Comparison of ENCODE assay signal across 10 cellular contexts in the genomic region with DNA sequence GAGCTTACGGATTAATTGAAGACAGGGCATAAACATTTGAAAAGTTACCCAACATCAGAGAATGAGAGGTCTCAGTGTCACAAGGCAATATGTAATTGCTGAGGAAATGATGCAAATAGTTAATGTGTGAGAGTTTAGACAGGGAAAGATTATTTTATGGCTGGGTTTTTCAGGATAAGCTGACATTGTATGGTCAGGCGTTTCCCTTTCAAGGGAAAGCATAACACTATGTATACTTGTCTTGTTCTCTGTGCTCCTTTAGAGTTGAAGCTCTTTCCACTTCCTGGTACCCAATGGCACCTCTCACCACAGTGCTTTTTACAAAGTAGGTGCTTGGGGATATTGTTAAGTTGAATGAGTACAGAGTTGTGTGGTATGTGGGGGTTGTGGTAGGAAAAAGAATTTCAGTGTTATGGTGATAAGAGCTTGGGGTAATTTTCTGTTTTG. TPM values are rescaled to one million over a fixed set of nuclear protein-coding genes. Genes with fewer than 3 reads are reported as not detected.
DNase-seq lines count a peak whose midpoint lies in the region; ATAC-seq, FAIRE-seq and TF ChIP-seq lines count a peak whose summit lies in the region.
"Had no signal": no experiment of that assay in that cellular context is flagged by ENCODE, and none has a peak within 500 bp of the region (broad histone marks: within the 10 kb centered on the region; RNA-seq: fewer than 3 reads in every experiment).

No MANE protein-coding gene starts in this region.

- peak; percentile 64 to 68 for ATAC-seq in CD4-positive, CD25-positive, alpha-beta regulatory T cell (ENCODE audit: low read depth in 2 of 2)
- ATAC-seq in HG02885 (IDR thresholded peaks at IDR 0.05; ENCODE audit: poor library complexity, unreplicated experiment) = peak; percentile 42
- peak; percentile 78 to 82 for ATAC-seq in naive thymus-derived CD8-positive, alpha-beta T cell
- no peak for ATAC-seq in HG02938 (IDR thresholded peaks at IDR 0.05; ENCODE audit: unreplicated experiment)
- no peak for ATAC-seq in HG03039 (IDR thresholded peaks at IDR 0.05; ENCODE audit: unreplicated experiment)

- no peak for TF ChIP-seq CTCF in cardiac fibroblast (IDR thresholded peaks at IDR 0.05; ENCODE audit: low read depth, low read length)

- peak overlapping the region; percentile 62 for H3K4me3 ChIP-seq in CD4-positive, CD25-positive, alpha-beta regulatory T cell (ENCODE audit: low read depth, low read length)
- no peak overlapping the region for H3K4me3 ChIP-seq in cardiac fibroblast (replicated peaks in 1 of 2; ENCODE audit: low read depth in 2 of 2, low read length in 2 of 2)

- H3K36me3 ChIP-seq in CD4-positive, CD25-positive, alpha-beta regulatory T cell (ENCODE audit: control insufficient read depth, insufficient read depth, low read length) = peaks cover 2% of the 10 kb centered on the region

- H3K4me1 Mint-ChIP-seq in CD4-positive, CD25-positive, alpha-beta regulatory T cell = peaks cover 38 to 87% (median 77%) of the 10 kb centered on the region in 4 donors
- H3K4me1 Mint-ChIP-seq in naive thymus-derived CD8-positive, alpha-beta T cell = peaks cover 22 to 88% (median 70%) of the 10 kb centered on the region in 4 donors

- peaks cover 15% of the 10 kb centered on the region for H3K36me3 Mint-ChIP-seq in CD4-positive, CD25-positive, alpha-beta regulatory T cell
- H3K36me3 Mint-ChIP-seq in naive thymus-derived CD8-positive, alpha-beta T cell = peaks cover 3 to 16% (median 12%) of the 10 kb centered on the region in 3 donors

- H3K27ac ChIP-seq in CD4-positive, CD25-positive, alpha-beta regulatory T cell (ENCODE audit: insufficient read depth, low read length, poor library complexity, severe bottlenecking) = peak overlapping the region; percentile 64

- H3K4me1 ChIP-seq in CD4-positive, CD25-positive, alpha-beta regulatory T cell (ENCODE audit: control insufficient read depth, insufficient read depth, low read length, poor library complexity, severe bottlenecking) = peaks cover 43% of the 10 kb centered on the region

- H3K9me3 Mint-ChIP-seq in CD4-positive, CD25-positive, alpha-beta regulatory T cell = peaks cover 0 to 4% (median 0%) of the 10 kb centered on the region in 7 donors
- H3K9me3 Mint-ChIP-seq in naive thymus-derived CD8-positive, alpha-beta T cell = peaks cover 0 to 10% (median 0%) of the 10 kb centered on the region in 9 donors

- no peaks in the 10 kb centered on the region for H3K9me3 ChIP-seq in CD4-positive, CD25-positive, alpha-beta regulatory T cell (ENCODE audit: control insufficient read depth in 2 of 2, low read length in 2 of 2)

- peak in 2 of 3 donors; percentile 43 to 48 for DNase-seq in CD4-positive, CD25-positive, alpha-beta regulatory T cell
- DNase-seq in cardiac fibroblast (ENCODE audit: low read depth in 2 of 2) (peak; percentile 38 to 79), kidney tubule cell (ENCODE audit: low spot score) (no peak), urothelium cell line (ENCODE audit: low spot score) (no peak)
- DNase-seq in naive thymus-derived CD8-positive, alpha-beta T cell = peak in 4 of 10 donors; percentile 8 to 58 (median 48)
- DNase-seq: islet precursor cell, NCI-H524 had no signal

- no peak for FAIRE-seq in urothelium cell line (lab: Jason Lieb, UNC)

- peak overlapping the region; percentile 10 to 68 (median 52) for H3K4me3 Mint-ChIP-seq in CD4-positive, CD25-positive, alpha-beta regulatory T cell
- peak overlapping the region in 9 of 10 donors; percentile 16 to 74 (median 54) for H3K4me3 Mint-ChIP-seq in naive thymus-derived CD8-positive, alpha-beta T cell

- POLR2A ChIA-PET in naive thymus-derived CD8-positive, alpha-beta T cell (lab: Charles Lee) = interaction anchor here (1.1 to 1.3 kb wide), 2 partner anchors 15 to 20 kb away, joined by 3 to 4 read pairs; partner anchors contain the start of gene IQGAP1

- no peaks in the 10 kb centered on the region for H3K27me3 ChIP-seq in CD4-positive, CD25-positive, alpha-beta regulatory T cell (ENCODE audit: control insufficient read depth, insufficient read depth, low read length)

- H3K27ac Mint-ChIP-seq in CD4-positive, CD25-positive, alpha-beta regulatory T cell = peak overlapping the region; percentile 40 to 68 (median 45)
- peak overlapping the region; percentile 24 to 84 (median 71) for H3K27ac Mint-ChIP-seq in naive thymus-derived CD8-positive, alpha-beta T cell

- H3K27me3 Mint-ChIP-seq in CD4-positive, CD25-positive, alpha-beta regulatory T cell = no peaks in the 10 kb centered on the region
- H3K27me3 Mint-ChIP-seq in naive thymus-derived CD8-positive, alpha-beta T cell = no peaks in the 10 kb centered on the region

RNA-seq across cellular contexts. Expression of gene IQGAP1, which starts 19.9 kb away (rescaled TPM):
- 198 TPM for total RNA-seq in CD4-positive, CD25-positive, alpha-beta regulatory T cell
- 100 to 1,000 TPM in 3 of 4 donors, 10 to 100 TPM in 1; 98.2 to 147 (median 123) TPM for polyA plus RNA-seq in CD4-positive, CD25-positive, alpha-beta regulatory T cell
- 100 to 1,000 TPM; 101 to 110 TPM for total RNA-seq in naive thymus-derived CD8-positive, alpha-beta T cell
- polyA plus RNA-seq in naive thymus-derived CD8-positive, alpha-beta T cell = 100 to 1,000 TPM in 1 of 3 donors, 10 to 100 TPM in 2; 73.9 to 126 (median 74.2) TPM

RNA-seq across cellular contexts. Expression of gene ZNF774, which starts 55.8 kb away (rescaled TPM):
- total RNA-seq in CD4-positive, CD25-positive, alpha-beta regulatory T cell = not detected
- polyA plus RNA-seq in CD4-positive, CD25-positive, alpha-beta regulatory T cell = not detected
- total RNA-seq in naive thymus-derived CD8-positive, alpha-beta T cell = 1 to 10 TPM in 1 of 2 experiments, under 1 TPM in 1; 0.42 to 1.5 TPM
- polyA plus RNA-seq in naive thymus-derived CD8-positive, alpha-beta T cell = under 1 TPM in 2 of 3 donors, not detected in 1; 0.13 to 0.89 TPM

Comparison
In these comparisons a context has a peak if more than half of its experiments do, and no peak if none do; other contexts are left out.
1. ATAC-seq: peak in CD4-positive, CD25-positive, alpha-beta regulatory T cell (2 of 2), HG02885 (single experiment) and naive thymus-derived CD8-positive, alpha-beta T cell (2 of 2); none in HG02938 (single experiment) and HG03039 (single experiment).
2. DNase-seq: peak in CD4-positive, CD25-positive, alpha-beta regulatory T cell (2 of 3) and cardiac fibroblast (2 of 2); none in kidney tubule cell (single experiment) and urothelium cell line (single experiment).